ENCODE assay signal across 21 cellular contexts in the genomic region with DNA sequence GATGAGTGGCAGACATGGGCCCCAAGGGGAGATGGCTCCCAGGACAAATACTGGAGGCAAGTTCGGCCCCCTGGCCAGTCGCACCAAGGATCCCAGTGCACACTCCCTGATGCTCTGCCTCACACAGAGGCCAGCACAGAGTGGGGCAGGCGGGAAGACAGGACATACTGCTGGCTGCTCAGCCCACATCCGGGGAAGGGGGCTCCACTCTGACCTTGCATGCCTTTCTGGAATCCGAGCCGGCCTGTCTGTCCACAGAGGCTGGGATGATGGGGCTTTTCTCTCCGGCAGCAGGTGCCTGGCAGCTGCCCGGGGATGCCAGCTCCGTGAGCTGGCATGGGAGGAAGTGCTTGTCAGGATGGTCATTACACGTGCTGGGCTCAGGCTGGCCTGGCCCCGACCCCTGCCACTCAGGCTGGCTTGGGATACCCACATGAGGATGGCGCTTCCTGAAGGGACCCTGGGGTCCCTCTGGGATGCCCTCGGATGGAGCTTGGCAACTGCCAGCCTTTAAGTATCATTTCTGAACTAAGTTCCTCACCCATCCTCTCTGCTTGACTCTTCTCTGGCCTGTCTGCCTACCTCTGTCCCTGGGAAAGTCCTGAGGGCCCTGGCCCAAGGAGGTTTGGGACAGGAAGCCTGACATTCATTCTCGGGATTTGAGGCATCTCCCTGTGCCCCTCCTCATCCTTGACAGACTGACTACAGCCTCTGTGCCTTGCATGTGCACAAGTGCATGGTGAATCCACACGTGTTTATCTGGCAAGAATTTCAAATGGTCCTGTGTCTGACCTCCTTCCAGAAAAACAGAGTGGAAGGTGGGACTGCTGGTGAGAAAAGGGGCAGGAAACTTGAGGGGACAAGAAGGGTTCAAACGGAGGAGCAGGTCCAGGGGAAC. TPM values are rescaled to one million over a fixed set of nuclear protein-coding genes. Genes with fewer than 3 reads are reported as not detected.
DNase-seq lines count a peak whose midpoint lies in the region; FAIRE-seq and TF ChIP-seq lines count a peak whose summit lies in the region.
"Had no signal": no experiment of that assay in that cellular context is flagged by ENCODE, and none has a peak within 500 bp of the region (broad histone marks: within the 10 kb centered on the region; RNA-seq: fewer than 3 reads in every experiment).

No MANE protein-coding gene starts in this region.

- no peak overlapping the region for H3K4me3 ChIP-seq in SK-N-SH (ENCODE audit: low read depth in 2 of 2, low read length in 1 of 2)
- no peak overlapping the region for H3K4me3 ChIP-seq in right atrium auricular region
- no peak overlapping the region for H3K4me3 ChIP-seq in skeletal muscle cell (ENCODE audit: low read depth, low read length)
- no peak overlapping the region for H3K4me3 ChIP-seq in small intestine (ENCODE audit: low read depth in 1 of 2, low read length in 2 of 2)
- H3K4me3 ChIP-seq: left lung, ovary, SJSA1, tibial nerve had no signal

- no peaks in the 10 kb centered on the region for H3F3A ChIP-seq in SK-N-SH (replicated peaks; ENCODE audit: insufficient read depth)

- H3K9me2 ChIP-seq in SK-N-SH: no peaks in the 10 kb centered on the region

- 63% methylated on average over 11 of the region's 16 CpGs for WGBS in SK-N-SH (ENCODE audit: low lambda C conversion rate)
- WGBS in small intestine, 3 donors: 64 to 71% (median 67%) methylated on average over 16 of the region's 16 CpGs

- H3K79me2 ChIP-seq in SK-N-SH (ENCODE audit: insufficient read depth): no peaks in the 10 kb centered on the region

- no peaks in the 10 kb centered on the region for H3K9me3 ChIP-seq in SK-N-SH
- no peaks in the 10 kb centered on the region for H3K9me3 ChIP-seq in right atrium auricular region
- H3K9me3 ChIP-seq in small intestine (ENCODE audit: control insufficient read depth, low read depth): no peaks in the 10 kb centered on the region
- H3K9me3 ChIP-seq: left lung, ovary, SJSA1, tibial nerve had no signal

- no peaks in the 10 kb centered on the region for H4K20me1 ChIP-seq in SK-N-SH (ENCODE audit: insufficient read depth)

- POLR2A ChIA-PET in SK-N-SH (lab: Yijun Ruan, JAX): no interaction called here

- H3K36me3 ChIP-seq in SK-N-SH (replicated peaks in 1 of 2; ENCODE audit: control insufficient read depth in 1 of 2, insufficient read depth in 2 of 2, low read length in 1 of 2) (no peaks in the 10 kb centered on the region), right atrium auricular region (no peaks in the 10 kb centered on the region), small intestine (ENCODE audit: control insufficient read depth in 2 of 2, insufficient read depth in 2 of 2, low read length in 2 of 2) (no peaks in the 10 kb centered on the region)
- H3K36me3 ChIP-seq: left lung, ovary, SJSA1 had no signal

- no peak overlapping the region for H3K9ac ChIP-seq in SK-N-SH

- no peak for TF ChIP-seq POLR2A in H54 (IDR thresholded peaks at IDR 0.05; ENCODE audit: low read depth, low read length)

- H2AFZ ChIP-seq in SK-N-SH (ENCODE audit: low read depth): no peak overlapping the region

- CTCF ChIA-PET in SK-N-SH (lab: Yijun Ruan, JAX): interaction anchor here (0.6 to 2.0 kb wide), 4 partner anchors 21 to 419 kb away, joined by 3 to 11 read pairs (median 6); no protein-coding TSS in a partner anchor

- no peak overlapping the region for H3K4me2 ChIP-seq in SK-N-SH

- FAIRE-seq in H54 (lab: Jason Lieb, UNC): no peak
- no peak for FAIRE-seq in small intestine (lab: Jason Lieb, UNC)

- H3K27ac ChIP-seq in SK-N-SH (ENCODE audit: low read depth in 2 of 2, low read length in 1 of 2) (no peak overlapping the region), right atrium auricular region (peak overlapping the region; percentile 83 to 91), small intestine (ENCODE audit: low read depth in 1 of 2, low read length in 1 of 2) (no peak overlapping the region)
- H3K27ac ChIP-seq: C4-2B, left lung, ovary, SJSA1, tibial nerve had no signal

- peaks cover 0 to 22% of the 10 kb centered on the region in 2 experiments; a peak in 1 of 4 replicates for H3K4me1 ChIP-seq in SK-N-SH (ENCODE audit: control insufficient read depth in 1 of 2, insufficient read depth in 2 of 2, low read depth in 1 of 2, low read length in 1 of 2)
- H3K4me1 ChIP-seq in right atrium auricular region: peaks cover 0 to 64% of the 10 kb centered on the region in 2 donors
- no peaks in the 10 kb centered on the region for H3K4me1 ChIP-seq in small intestine (ENCODE audit: control insufficient read depth in 2 of 2, insufficient read depth in 1 of 2, low read depth in 1 of 2, low read length in 1 of 2)
- H3K4me1 ChIP-seq: left lung, SJSA1, tibial nerve had no signal

- no peak for TF ChIP-seq CTCF in SK-N-SH (IDR thresholded peaks at IDR 0.05)
- no peak for TF ChIP-seq CTCF in right atrium auricular region (IDR thresholded peaks at IDR 0.05)

- TF ChIP-seq EP300 in SK-N-SH (IDR thresholded peaks at IDR 0.05; ENCODE audit: borderline replicate concordance in 1 of 2, low read depth in 1 of 2, low read length in 1 of 2): peak in 1 of 2 experiments; percentile 46; a peak in 1 of 4 replicates

- DNase-seq in H54 (ENCODE audit: insufficient read length, low spot score) (peak; percentile 74), SK-N-SH (peak; percentile 36), right atrium auricular region (ENCODE audit: low spot score) (no peak), skeletal muscle cell (ENCODE audit: low read depth) (peak; percentile 23), GOT3 (lab: John Stamatoyannopoulos, UW) (no peak), small intestine (no peak)
- DNase-seq in activated naive CD4-positive, alpha-beta T cell treated with anti-CD3 and anti-CD28 coated beads, Interleukin-2, amount 50 U/mL, for 16 hours: no peak
- DNase-seq: activated CD4-positive, alpha-beta T cell treated with anti-CD3 and anti-CD28 coated beads for 36 hours; activated CD8-positive, alpha-beta memory T cell treated with anti-CD3 and anti-CD28 coated beads, Interleukin-2, amount 10 ng/mL, durations not matched to agents 7 days and 5 days; anterior cingulate cortex; cerebellar nuclear complex; DMS153; left lung; MV-4-11; NCI-H1930; NCI-H446 treated with DMSO at 0.1 percent for 48 hours; ovary; stimulated activated naive CD4-positive, alpha-beta T cell had no signal

- no peak for TF ChIP-seq RAD21 in SK-N-SH (IDR thresholded peaks at IDR 0.05; ENCODE audit: low read length)

- H3K27me3 ChIP-seq in SK-N-SH (ENCODE audit: insufficient read depth) (no peaks in the 10 kb centered on the region), right atrium auricular region (no peaks in the 10 kb centered on the region), small intestine (ENCODE audit: control insufficient read depth in 2 of 2, insufficient read depth in 2 of 2, low read length in 2 of 2) (no peaks in the 10 kb centered on the region)
- H3K27me3 ChIP-seq: left lung, ovary, SJSA1, tibial nerve had no signal

TF ChIP-seq in SK-N-SH, 30 proteins besides CTCF, POLR2A, EP300 and RAD21:
- TF ChIP-seq TAF1 (IDR thresholded peaks at IDR 0.05; ENCODE audit: borderline replicate concordance, low read depth, low read length) (no peak), TEAD4 (IDR thresholded peaks at IDR 0.05; ENCODE audit: borderline replicate concordance, insufficient read depth) (peak; percentile 33; the same call in 1 of the 2 replicates), MEF2A (IDR thresholded peaks at IDR 0.05; ENCODE audit: borderline replicate concordance, low read depth) (no peak), RXRA (IDR thresholded peaks at IDR 0.05; ENCODE audit: borderline replicate concordance, low read depth) (0 out of 2 replicates have a peak, but pooled peaks have one; percentile 18), NFIC (IDR thresholded peaks at IDR 0.05; ENCODE audit: borderline replicate concordance) (no peak), SIN3A (IDR thresholded peaks at IDR 0.05; ENCODE audit: borderline replicate concordance, low read depth, low read length) (no peak), JUND (IDR thresholded peaks at IDR 0.05) (0 out of 2 replicates have a peak, but pooled peaks have one; percentile 11), GABPA (IDR thresholded peaks at IDR 0.05; ENCODE audit: low read depth) (no peak), NRF1 (IDR thresholded peaks at IDR 0.05; ENCODE audit: low read depth, low read length) (no peak), TCF12 (IDR thresholded peaks at IDR 0.05) (peak; percentile 73), RFX5 (IDR thresholded peaks at IDR 0.05; ENCODE audit: low read length) (no peak), FOSL2 (IDR thresholded peaks at IDR 0.05; ENCODE audit: borderline replicate concordance, low read depth) (peak; percentile 36; the same call in 1 of the 2 replicates)
- TF ChIP-seq, protein P1, sequence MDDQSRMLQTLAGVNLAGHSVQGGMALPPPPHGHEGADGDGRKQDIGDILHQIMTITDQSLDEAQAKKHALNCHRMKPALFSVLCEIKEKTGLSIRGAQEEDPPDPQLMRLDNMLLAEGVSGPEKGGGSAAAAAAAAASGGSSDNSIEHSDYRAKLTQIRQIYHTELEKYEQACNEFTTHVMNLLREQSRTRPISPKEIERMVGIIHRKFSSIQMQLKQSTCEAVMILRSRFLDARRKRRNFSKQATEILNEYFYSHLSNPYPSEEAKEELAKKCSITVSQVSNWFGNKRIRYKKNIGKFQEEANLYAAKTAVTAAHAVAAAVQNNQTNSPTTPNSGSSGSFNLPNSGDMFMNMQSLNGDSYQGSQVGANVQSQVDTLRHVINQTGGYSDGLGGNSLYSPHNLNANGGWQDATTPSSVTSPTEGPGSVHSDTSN (IDR thresholded peaks at IDR 0.05): 0 out of 2 replicates have a peak, but pooled peaks have one; percentile 13
- TF ChIP-seq, protein P2, sequence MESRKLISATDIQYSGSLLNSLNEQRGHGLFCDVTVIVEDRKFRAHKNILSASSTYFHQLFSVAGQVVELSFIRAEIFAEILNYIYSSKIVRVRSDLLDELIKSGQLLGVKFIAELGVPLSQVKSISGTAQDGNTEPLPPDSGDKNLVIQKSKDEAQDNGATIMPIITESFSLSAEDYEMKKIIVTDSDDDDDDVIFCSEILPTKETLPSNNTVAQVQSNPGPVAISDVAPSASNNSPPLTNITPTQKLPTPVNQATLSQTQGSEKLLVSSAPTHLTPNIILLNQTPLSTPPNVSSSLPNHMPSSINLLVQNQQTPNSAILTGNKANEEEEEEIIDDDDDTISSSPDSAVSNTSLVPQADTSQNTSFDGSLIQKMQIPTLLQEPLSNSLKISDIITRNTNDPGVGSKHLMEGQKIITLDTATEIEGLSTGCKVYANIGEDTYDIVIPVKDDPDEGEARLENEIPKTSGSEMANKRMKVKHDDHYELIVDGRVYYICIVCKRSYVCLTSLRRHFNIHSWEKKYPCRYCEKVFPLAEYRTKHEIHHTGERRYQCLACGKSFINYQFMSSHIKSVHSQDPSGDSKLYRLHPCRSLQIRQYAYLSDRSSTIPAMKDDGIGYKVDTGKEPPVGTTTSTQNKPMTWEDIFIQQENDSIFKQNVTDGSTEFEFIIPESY (IDR thresholded peaks at IDR 0.05; ENCODE audit: borderline replicate concordance, low read depth): no peak

RNA-seq across cellular contexts. Expression of a gene that starts 46.5 kb away (rescaled TPM):
- polyA plus RNA-seq in SK-N-SH (2012; rRNA removed): 6.2 and 8.8 TPM in 2 replicates
- 4.9 and 5.0 TPM in 2 replicates for polyA plus RNA-seq in SK-N-SH (2012; cell fraction: cytosol; rRNA removed)
- 19.3 and 31.0 TPM in 2 replicates for polyA plus RNA-seq in SK-N-SH (2012; cell fraction: nucleus; rRNA removed)
- 10 to 100 TPM; 23.4 to 36.6 TPM for total RNA-seq in right atrium auricular region
- polyA plus RNA-seq in small intestine: 1 to 10 TPM; 1.3 to 4.5 (median 3.0) TPM

Comparison
In these comparisons a context has a peak if more than half of its experiments do, and no peak if none do; other contexts are left out.
1. DNase-seq: peak in H54 (single experiment), SK-N-SH (single experiment) and skeletal muscle cell (single experiment); none in right atrium auricular region (single experiment), GOT3 (single experiment), small intestine (single experiment) and activated naive CD4-positive, alpha-beta T cell treated with anti-CD3 and anti-CD28 coated beads, Interleukin-2, amount 50 U/mL, for 16 hours (single experiment).
2. H3K27ac ChIP-seq: peak in right atrium auricular region (2 of 2); none in SK-N-SH (0 of 2) and small intestine (0 of 2).